26 cellular contexts compared by ENCODE assay signal in genomic region chr3:73485877-73486311, GRCh38.
DNase-seq lines count a peak whose midpoint lies in the region; ATAC-seq and TF ChIP-seq lines count a peak whose summit lies in the region.
"Had no signal": no experiment of that assay in that cellular context is flagged by ENCODE, and none has a peak within 500 bp of the region (broad histone marks: within the 10 kb centered on the region; RNA-seq: fewer than 3 reads in every experiment).

No MANE protein-coding gene starts in this region.

- POLR2A ChIA-PET in WTC11 (lab: Charles Lee) = no interaction called here

- no peaks in the 10 kb centered on the region for H3K79me2 ChIP-seq in neural progenitor cell (ENCODE audit: low read depth)
- H3K79me2 ChIP-seq: parathyroid adenoma had no signal

- DNase-seq in EH (ENCODE audit: low read depth) = peak; percentile 46
- DNase-seq in NCI-H69 (lab: John Stamatoyannopoulos, UW) = peak; percentile 31
- no peak for DNase-seq in WTC11 (ENCODE audit: low spot score)
- DNase-seq in neural progenitor cell (ENCODE audit: low spot score) = no peak
- DNase-seq in chondrocyte (ENCODE audit: low spot score) = no peak
- DNase-seq in stimulated activated CD4-positive, alpha-beta T cell treated with anti-CD3 and anti-CD28 coated beads, Interleukin-1b, Interleukin-23, amount 100 ng/mL, for 48 hours = no peak
- DNase-seq in aorta = no peak
- DNase-seq: activated CD4-positive, alpha-beta T cell treated with anti-CD3 and anti-CD28 coated beads for 36 hours; activated CD8-positive, alpha-beta T cell treated with anti-CD3 and anti-CD28 coated beads, Interleukin-2, amount 10 ng/mL, durations not matched to agents 7 days and 5 days; activated naive CD4-positive, alpha-beta T cell treated with anti-CD3 and anti-CD28 coated beads, Interleukin-2, amount 10 ng/mL, durations not matched to agents 7 days and 5 days; adrenal gland; body of pancreas; cerebellar nuclear complex; esophagus squamous epithelium; foreskin melanocyte; left cardiac atrium; NCI-H146; PC-3; T-helper 2 cell had no signal

- no peak overlapping the region for H3K4me3 ChIP-seq in neural progenitor cell
- no peak overlapping the region for H3K4me3 ChIP-seq in aorta (ENCODE audit: low read length in 2 of 2)
- H3K4me3 ChIP-seq: adrenal gland; BLaER1 treated with 17β-estradiol and CSF1 and Interleukin-3, amounts not matched to agents 10 nM and 100 nM; body of pancreas; esophagus squamous epithelium; skin epidermis; thoracic aorta; vagina had no signal

- H3K27ac Mint-ChIP-seq in WTC11 (peak overlapping the region; percentile 94), neural progenitor cell (peak overlapping the region; percentile 10), chondrocyte (ENCODE audit: unreplicated experiment) (no peak overlapping the region)
- H3K27ac Mint-ChIP-seq: activated CD4-positive, alpha-beta T cell treated with anti-CD3 and anti-CD28 coated beads for 36 hours; activated CD8-positive, alpha-beta T cell treated with anti-CD3 and anti-CD28 coated beads, Interleukin-2, amount 10 ng/mL, durations not matched to agents 7 days and 5 days; activated naive CD4-positive, alpha-beta T cell treated with anti-CD3 and anti-CD28 coated beads, Interleukin-2, amount 10 ng/mL, durations not matched to agents 7 days and 5 days; IgD-negative memory B cell; stimulated activated naive CD8-positive, alpha-beta T cell treated with anti-CD3 and anti-CD28 coated beads, Interleukin-15, Interleukin-2, amounts not matched to agents 100 ng/mL and 50 ng/mL, for 24 hours had no signal

- ATAC-seq in WTC11 (no peak), aorta (ENCODE audit: low FRiP score) (no peak)
- ATAC-seq: activated CD4-positive, alpha-beta T cell treated with anti-CD3 and anti-CD28 coated beads for 36 hours; activated CD8-positive, alpha-beta T cell treated with anti-CD3 and anti-CD28 coated beads, Interleukin-2, amount 10 ng/mL, durations not matched to agents 7 days and 5 days; body of pancreas; left cardiac atrium; PC-3 had no signal

- H3K4me1 ChIP-seq in neural progenitor cell (peaks cover 20% of the 10 kb centered on the region), aorta (ENCODE audit: control insufficient read depth in 1 of 2, insufficient read depth in 2 of 2, low read length in 2 of 2) (peaks cover 3 to 11% of the 10 kb centered on the region in 2 donors)
- H3K4me1 ChIP-seq: parathyroid adenoma had no signal

- H3K27me3 Mint-ChIP-seq in WTC11 (ENCODE audit: low read depth) (no peaks in the 10 kb centered on the region), neural progenitor cell (ENCODE audit: insufficient read depth, low read depth) (no peaks in the 10 kb centered on the region), chondrocyte (ENCODE audit: low read depth) (no peaks in the 10 kb centered on the region)
- H3K27me3 Mint-ChIP-seq: IgD-negative memory B cell had no signal

- 54 to 61% methylated on average over 4 of the region's 4 CpGs for WGBS in aorta, 2 donors

- no peak overlapping the region for H2AFZ ChIP-seq in neural progenitor cell (replicated peaks)
- H2AFZ ChIP-seq: parathyroid adenoma had no signal

- no peak overlapping the region for H3K4me2 ChIP-seq in neural progenitor cell

- no peaks in the 10 kb centered on the region for H3F3A ChIP-seq in neural progenitor cell (ENCODE audit: low read depth)

- intact Hi-C loops in aorta (cut with DNase I) = no loop called here

- CTCF ChIA-PET in WTC11 (lab: Charles Lee) = interaction anchor here (1.5 to 2.4 kb wide), 4 partner anchors 16 to 391 kb away, joined by 3 to 11 read pairs (median 8); no protein-coding TSS in a partner anchor

- H3K4me3 Mint-ChIP-seq in WTC11 (peak overlapping the region; percentile 32; the same call in 1 of the 2 replicates), neural progenitor cell (no peak overlapping the region), chondrocyte (ENCODE audit: unreplicated experiment) (no peak overlapping the region)
- H3K4me3 Mint-ChIP-seq: activated CD4-positive, alpha-beta T cell treated with anti-CD3 and anti-CD28 coated beads for 36 hours; activated CD8-positive, alpha-beta T cell treated with anti-CD3 and anti-CD28 coated beads, Interleukin-2, amount 10 ng/mL, durations not matched to agents 7 days and 5 days; activated naive CD4-positive, alpha-beta T cell treated with anti-CD3 and anti-CD28 coated beads, Interleukin-2, amount 10 ng/mL, durations not matched to agents 7 days and 5 days; IgD-negative memory B cell; stimulated activated naive CD8-positive, alpha-beta T cell treated with anti-CD3 and anti-CD28 coated beads, Interleukin-15, Interleukin-2, amounts not matched to agents 100 ng/mL and 50 ng/mL, for 24 hours had no signal

- no peak overlapping the region for H3K9ac ChIP-seq in neural progenitor cell
- H3K9ac ChIP-seq: BLaER1 treated with 17β-estradiol and CSF1 and Interleukin-3, amounts not matched to agents 10 nM and 100 nM; parathyroid adenoma had no signal

- H3K9me3 ChIP-seq in neural progenitor cell (ENCODE audit: low read depth) = no peaks in the 10 kb centered on the region
- no peaks in the 10 kb centered on the region for H3K9me3 ChIP-seq in aorta (ENCODE audit: control insufficient read depth, low read length)
- H3K9me3 ChIP-seq: adrenal gland; BLaER1 treated with 17β-estradiol and CSF1 and Interleukin-3, amounts not matched to agents 10 nM and 100 nM; body of pancreas; esophagus squamous epithelium; thoracic aorta; vagina had no signal

- H3K36me3 Mint-ChIP-seq in WTC11 (no peaks in the 10 kb centered on the region), neural progenitor cell (no peaks in the 10 kb centered on the region), chondrocyte (ENCODE audit: low read depth) (no peaks in the 10 kb centered on the region)
- H3K36me3 Mint-ChIP-seq: activated naive CD4-positive, alpha-beta T cell treated with anti-CD3 and anti-CD28 coated beads, Interleukin-2, amount 10 ng/mL, durations not matched to agents 7 days and 5 days; IgD-negative memory B cell had no signal

- H4K20me1 ChIP-seq in neural progenitor cell (ENCODE audit: low read depth) = no peaks in the 10 kb centered on the region
- H4K20me1 ChIP-seq: BLaER1 treated with 17β-estradiol and CSF1 and Interleukin-3, amounts not matched to agents 10 nM and 100 nM had no signal

- peaks cover 75% of the 10 kb centered on the region for H3K4me1 Mint-ChIP-seq in WTC11
- H3K4me1 Mint-ChIP-seq in neural progenitor cell = peaks cover 49% of the 10 kb centered on the region
- peaks cover 31% of the 10 kb centered on the region for H3K4me1 Mint-ChIP-seq in chondrocyte (ENCODE audit: low read depth)
- H3K4me1 Mint-ChIP-seq: activated naive CD4-positive, alpha-beta T cell treated with anti-CD3 and anti-CD28 coated beads, Interleukin-2, amount 10 ng/mL, durations not matched to agents 7 days and 5 days had no signal

- H3K9me3 Mint-ChIP-seq in WTC11 (no peaks in the 10 kb centered on the region), neural progenitor cell (no peaks in the 10 kb centered on the region), chondrocyte (ENCODE audit: low read depth) (no peaks in the 10 kb centered on the region)
- H3K9me3 Mint-ChIP-seq: activated naive CD4-positive, alpha-beta T cell treated with anti-CD3 and anti-CD28 coated beads, Interleukin-2, amount 10 ng/mL, durations not matched to agents 7 days and 5 days; IgD-negative memory B cell; stimulated activated naive CD8-positive, alpha-beta T cell treated with anti-CD3 and anti-CD28 coated beads, Interleukin-15, Interleukin-2, amounts not matched to agents 100 ng/mL and 50 ng/mL, for 24 hours had no signal

- H3K27ac ChIP-seq in neural progenitor cell = no peak overlapping the region
- H3K27ac ChIP-seq in aorta (ENCODE audit: low read depth in 1 of 2, low read length in 2 of 2) = no peak overlapping the region
- H3K27ac ChIP-seq: adrenal gland; BLaER1 treated with 17β-estradiol and CSF1 and Interleukin-3, amounts not matched to agents 10 nM and 100 nM; body of pancreas; esophagus squamous epithelium; parathyroid adenoma; skin epidermis; thoracic aorta; vagina had no signal

- H3K27me3 ChIP-seq in neural progenitor cell = no peaks in the 10 kb centered on the region
- no peaks in the 10 kb centered on the region for H3K27me3 ChIP-seq in aorta (ENCODE audit: control insufficient read depth in 1 of 2, insufficient read depth in 2 of 2, low read length in 1 of 2)
- H3K27me3 ChIP-seq: adrenal gland; BLaER1 treated with 17β-estradiol and CSF1 and Interleukin-3, amounts not matched to agents 10 nM and 100 nM; body of pancreas; esophagus squamous epithelium; vagina had no signal

- TF ChIP-seq CTCF in WTC11 (IDR thresholded peaks at IDR 0.05) (no peak), neural progenitor cell (IDR thresholded peaks at IDR 0.05) (no peak), chondrocyte (IDR thresholded peaks at IDR 0.05) (no peak)

- H3K36me3 ChIP-seq in neural progenitor cell (no peaks in the 10 kb centered on the region), aorta (ENCODE audit: control insufficient read depth in 1 of 2, insufficient read depth in 2 of 2, low read length in 1 of 2) (no peaks in the 10 kb centered on the region)
- H3K36me3 ChIP-seq: adrenal gland; BLaER1 treated with 17β-estradiol and CSF1 and Interleukin-3, amounts not matched to agents 10 nM and 100 nM; esophagus squamous epithelium; thoracic aorta; vagina had no signal

TF ChIP-seq in WTC11, 78 proteins besides CTCF, POLR2A, EP300 and RAD21:
- TF ChIP-seq ZSCAN18 (CRISPR knock-in tag; IDR thresholded peaks at IDR 0.05) (no peak), ZNF219 (CRISPR knock-in tag; IDR thresholded peaks at IDR 0.05; ENCODE audit: borderline replicate concordance) (no peak), E2F4 (CRISPR knock-in tag; IDR thresholded peaks at IDR 0.05; ENCODE audit: borderline replicate concordance, low read depth) (no peak)

Comparison
In these comparisons a context has a peak if more than half of its experiments do, and no peak if none do; other contexts are left out.
1. DNase-seq: peak in EH (single experiment) and NCI-H69 (single experiment); none in WTC11 (single experiment), neural progenitor cell (single experiment), chondrocyte (single experiment), stimulated activated CD4-positive, alpha-beta T cell treated with anti-CD3 and anti-CD28 coated beads, Interleukin-1b, Interleukin-23, amount 100 ng/mL, for 48 hours (single experiment) and aorta (0 of 2).